8 cellular contexts compared by ENCODE assay signal in genomic region chr10:95907454-95908253, GRCh38. TPM values are rescaled to one million over a fixed set of nuclear protein-coding genes. Genes with fewer than 3 reads are reported as not detected.
DNase-seq lines count a peak whose midpoint lies in the region; ATAC-seq and TF ChIP-seq lines count a peak whose summit lies in the region.

TSS of gene CC2D2B (plus strand) at chr10:95907975. CDS start at chr10:95911324, 3,349 bp downstream.

- H3K9me2 ChIP-seq in SK-N-SH: no peaks in the 10 kb centered on the region

- POLR2A ChIA-PET in SK-N-SH (lab: Yijun Ruan, JAX): interaction anchor here (1.0 kb wide), 1 partner anchor 223 kb away, joined by 6 read pairs; the partner anchor contains the start of gene ZNF518A

- ATAC-seq in Right ventricle myocardium inferior: peak; percentile 97

- TF ChIP-seq CTCF in LNCaP clone FGC (IDR thresholded peaks at IDR 0.05; ENCODE audit: control insufficient read depth, extremely low read depth, insufficient read depth) (peak; percentile 34; the same call in 1 of the 2 replicates), SK-N-SH (IDR thresholded peaks at IDR 0.05) (peak; percentile 29; the same call in 1 of the 2 replicates), ovary (IDR thresholded peaks at IDR 0.05) (no peak), tibial nerve (IDR thresholded peaks at IDR 0.05) (no peak)

- H3K27me3 Mint-ChIP-seq in activated naive CD8-positive, alpha-beta T cell treated with anti-CD3 and anti-CD28 coated beads for 36 hours: peaks cover 3% of the 10 kb centered on the region

- no peaks in the 10 kb centered on the region for H3K79me2 ChIP-seq in SK-N-SH (ENCODE audit: insufficient read depth)

- H3K9ac ChIP-seq in SK-N-SH: peak within 1 kb of the TSS; percentile 70

- H3K27me3 ChIP-seq in SK-N-SH (ENCODE audit: insufficient read depth) (no peaks in the 10 kb centered on the region), ovary (no peaks in the 10 kb centered on the region), tibial nerve (no peaks in the 10 kb centered on the region)

- H3K36me3 ChIP-seq in SK-N-SH (replicated peaks in 1 of 2; ENCODE audit: control insufficient read depth in 1 of 2, insufficient read depth in 2 of 2, low read length in 1 of 2) (peaks cover 6 to 13% of the 10 kb centered on the region in 2 experiments), ovary (no peaks in the 10 kb centered on the region), tibial nerve (peaks cover 0 to 22% (median 0%) of the 10 kb centered on the region in 3 donors)

- peak; percentile 40 for DNase-seq in GM04503 (ENCODE audit: low read depth)
- DNase-seq in H4 (ENCODE audit: low spot score): peak; percentile 70
- peak; percentile 46 for DNase-seq in LNCaP clone FGC (ENCODE audit: low read depth)
- peak; percentile 94 for DNase-seq in SK-N-SH
- peak; percentile 79 for DNase-seq in activated naive CD8-positive, alpha-beta T cell treated with anti-CD3 and anti-CD28 coated beads for 36 hours
- peak; percentile 90 for DNase-seq in Right ventricle myocardium inferior (ENCODE audit: missing footprints)
- DNase-seq in ovary: peak; percentile 75 to 86 (median 82)
- DNase-seq in tibial nerve (ENCODE audit: low spot score in 2 of 2): peak; percentile 60 to 65

- peak within 1 kb of the TSS; percentile 92 for H3K4me2 ChIP-seq in SK-N-SH

- peaks cover 1% of the 10 kb centered on the region for H3K9me3 Mint-ChIP-seq in activated naive CD8-positive, alpha-beta T cell treated with anti-CD3 and anti-CD28 coated beads for 36 hours

- no peaks in the 10 kb centered on the region for H4K20me1 ChIP-seq in SK-N-SH (ENCODE audit: insufficient read depth)

- TF ChIP-seq EP300 in SK-N-SH (IDR thresholded peaks at IDR 0.05; ENCODE audit: borderline replicate concordance in 1 of 2, low read depth in 1 of 2, low read length in 1 of 2): no peak
- TF ChIP-seq EP300 in ovary (IDR thresholded peaks at IDR 0.05): no peak
- peak in 1 of 2 donors; percentile 56 for TF ChIP-seq EP300 in tibial nerve (IDR thresholded peaks at IDR 0.05)

- no peaks in the 10 kb centered on the region for H3F3A ChIP-seq in SK-N-SH (replicated peaks; ENCODE audit: insufficient read depth)

- H3K4me3 ChIP-seq in LNCaP clone FGC (ENCODE audit: low read depth, low read length) (peak within 1 kb of the TSS; percentile 76), SK-N-SH (ENCODE audit: low read depth in 2 of 2, low read length in 1 of 2) (peak within 1 kb of the TSS; percentile 83 to 92), ovary (peak within 1 kb of the TSS; percentile 50), tibial nerve (peak within 1 kb of the TSS; percentile 52 to 80 (median 64))

- TF ChIP-seq POLR2A in ovary (IDR thresholded peaks at IDR 0.05): no peak
- TF ChIP-seq POLR2A in tibial nerve (IDR thresholded peaks at IDR 0.05): peak in 1 of 2 donors; percentile 30

- H3K27ac Mint-ChIP-seq in activated naive CD8-positive, alpha-beta T cell treated with anti-CD3 and anti-CD28 coated beads for 36 hours: peak within 1 kb of the TSS; percentile 93

- H3K4me1 Mint-ChIP-seq in activated naive CD8-positive, alpha-beta T cell treated with anti-CD3 and anti-CD28 coated beads for 36 hours: peaks cover 8% of the 10 kb centered on the region

- intact Hi-C loops in Right ventricle myocardium inferior (cut with DNase I) (no loop called here), ovary (cut with DNase I) (no loop called here)

- peak within 1 kb of the TSS; percentile 89 for H3K4me3 Mint-ChIP-seq in activated naive CD8-positive, alpha-beta T cell treated with anti-CD3 and anti-CD28 coated beads for 36 hours

- H3K4me1 ChIP-seq in SK-N-SH (ENCODE audit: control insufficient read depth in 1 of 2, insufficient read depth in 2 of 2, low read depth in 1 of 2, low read length in 1 of 2) (peaks cover 0 to 2% of the 10 kb centered on the region in 2 experiments; a peak in 1 of 4 replicates), ovary (ENCODE audit: insufficient read depth) (peaks cover 2% of the 10 kb centered on the region), tibial nerve (peaks cover 0 to 10% (median 0%) of the 10 kb centered on the region in 4 donors)

- H3K9me3 ChIP-seq in SK-N-SH (no peaks in the 10 kb centered on the region), ovary (no peaks in the 10 kb centered on the region), tibial nerve (no peaks in the 10 kb centered on the region)

- peaks cover 14% of the 10 kb centered on the region for H3K36me3 Mint-ChIP-seq in activated naive CD8-positive, alpha-beta T cell treated with anti-CD3 and anti-CD28 coated beads for 36 hours

- peak within 1 kb of the TSS; percentile 71 to 93 for H3K27ac ChIP-seq in SK-N-SH (ENCODE audit: low read depth in 2 of 2, low read length in 1 of 2)
- peak within 1 kb of the TSS; percentile 85 for H3K27ac ChIP-seq in ovary
- H3K27ac ChIP-seq in tibial nerve: peak within 1 kb of the TSS; percentile 44 to 86 (median 82)

- 1% methylated on average over 21 of the region's 69 CpGs for WGBS in SK-N-SH (ENCODE audit: low lambda C conversion rate)
- 0 to 1% (median 0%) methylated on average over 56 to 69 of the region's 69 CpGs for WGBS in ovary, 3 donors
- WGBS in tibial nerve, 2 donors: 0 to 2% methylated on average over 19 to 67 of the region's 69 CpGs

- TF ChIP-seq RAD21 in SK-N-SH (IDR thresholded peaks at IDR 0.05; ENCODE audit: low read length): no peak

- H2AFZ ChIP-seq in SK-N-SH (ENCODE audit: low read depth): peak within 1 kb of the TSS; percentile 92

- CTCF ChIA-PET in SK-N-SH (lab: Yijun Ruan, JAX): interaction anchor here (0.7 to 1.4 kb wide), 10 partner anchors 8 to 463 kb away, joined by 3 to 5 read pairs (median 3); partner anchors contain the start of gene TCTN3

TF ChIP-seq in SK-N-SH, 30 proteins besides CTCF, POLR2A, EP300 and RAD21:
- peak; percentile 85 for TF ChIP-seq MXI1 (IDR thresholded peaks at IDR 0.05; ENCODE audit: low read depth, low read length)
- TF ChIP-seq NRF1 (IDR thresholded peaks at IDR 0.05; ENCODE audit: low read depth, low read length): peak; percentile 84
- no peak for TF ChIP-seq USF2 (IDR thresholded peaks at IDR 0.05; ENCODE audit: borderline replicate concordance, low read depth, low read length)
- peak; percentile 39; the same call in 1 of the 2 replicates for TF ChIP-seq FOXJ3 (CRISPR knock-in tag; IDR thresholded peaks at IDR 0.05)
- TF ChIP-seq MAX (IDR thresholded peaks at IDR 0.05; ENCODE audit: low read depth): peak; percentile 89
- TF ChIP-seq GABPA (IDR thresholded peaks at IDR 0.05; ENCODE audit: low read depth): peak; percentile 52
- peak; percentile 57 for TF ChIP-seq POLR2AphosphoS5 (IDR thresholded peaks at IDR 0.05; ENCODE audit: low read depth, low read length)
- TF ChIP-seq RXRA (IDR thresholded peaks at IDR 0.05; ENCODE audit: borderline replicate concordance, low read depth): no peak
- TF ChIP-seq NFIC (IDR thresholded peaks at IDR 0.05; ENCODE audit: borderline replicate concordance): no peak
- TF ChIP-seq YY1 (IDR thresholded peaks at IDR 0.05; ENCODE audit: low read depth): 0 out of 2 replicates have a peak, but pooled peaks have one; percentile 31
- TF ChIP-seq IRF3 (IDR thresholded peaks at IDR 0.05; ENCODE audit: low read depth, low read length): no peak

RNA-seq across cellular contexts. Expression of gene CC2D2B, which starts in this region (rescaled TPM):
- total RNA-seq in H4 (2014; rRNA removed; shearing (Covaris generic)): 3.0 TPM in 1 of 2 replicates, not detected in the other
- polyA plus RNA-seq in SK-N-SH (2012; rRNA removed) (not detected in 2 replicates), ovary (1 to 10 TPM in 1 of 2 donors, under 1 TPM in 1; 0.35 to 1.9 TPM)
- 0.09 TPM in 1 of 2 replicates, not detected in the other for polyA plus RNA-seq in SK-N-SH (2012; cell fraction: cytosol; rRNA removed)
- 0.05 TPM in 1 of 2 replicates, not detected in the other for polyA plus RNA-seq in SK-N-SH (2012; cell fraction: nucleus; rRNA removed)
- not detected for total RNA-seq in activated naive CD8-positive, alpha-beta T cell treated with anti-CD3 and anti-CD28 coated beads for 36 hours
- total RNA-seq in Right ventricle myocardium inferior (0.22 TPM), ovary (1 to 10 TPM in 3 of 7 donors, under 1 TPM in 4; 0.43 to 1.8 (median 0.92) TPM), tibial nerve (10 to 100 TPM in 1 of 4 donors, 1 to 10 TPM in 2, not detected in 1; 1.1 to 23.7 (median 1.8) TPM)

Comparison
In these comparisons a context has a peak if more than half of its experiments do, and no peak if none do; other contexts are left out.
1. Peak in every context shown above with its lines: DNase-seq, ATAC-seq, H3K4me3 ChIP-seq and H3K27ac ChIP-seq.
2. Peak in DNase-seq, H3K4me3 ChIP-seq, H3K27ac ChIP-seq, H3K9ac ChIP-seq and H3K4me2 ChIP-seq in SK-N-SH; RNA of the gene not detected or under 1 TPM.
3. Peak in DNase-seq in activated naive CD8-positive, alpha-beta T cell treated with anti-CD3 and anti-CD28 coated beads for 36 hours; RNA of the gene not detected or under 1 TPM.
4. Peak in DNase-seq and ATAC-seq in Right ventricle myocardium inferior; RNA of the gene not detected or under 1 TPM.
5. DNase-seq: peak in every context shown above with its lines; median percentile 94 in SK-N-SH; 90 in Right ventricle myocardium inferior; 82 in ovary; 79 in activated naive CD8-positive, alpha-beta T cell treated with anti-CD3 and anti-CD28 coated beads for 36 hours; 70 in H4; 62 in tibial nerve; 46 in LNCaP clone FGC; 40 in GM04503.
6. CTCF ChIP-seq: peak in LNCaP clone FGC (single experiment) and SK-N-SH (single experiment); none in ovary (0 of 3) and tibial nerve (0 of 5).